ENCODE assay signal across 1 cellular context in genomic region chr19:7522072-7522922, GRCh38.
TF ChIP-seq lines count a peak whose summit lies in the region.

TSS of gene MCOLN1 (plus strand) at chr19:7522624. CDS start at chr19:7522751, 127 bp downstream.

TF ChIP-seq in K562, 482 proteins besides CTCF, POLR2A, EP300 and RAD21 (continued from another document and continues in another):
- TF ChIP-seq ATF7 (IDR thresholded peaks at IDR 0.05) (peak; percentile 83), HMBOX1 (IDR thresholded peaks at IDR 0.05) (no peak), EHMT2 (IDR thresholded peaks at IDR 0.05) (no peak), USF2 (CRISPR knock-in tag; IDR thresholded peaks at IDR 0.05) (peak; percentile 100), HOXB6 (CRISPR knock-in tag; IDR thresholded peaks at IDR 0.05; ENCODE audit: borderline replicate concordance) (no peak), MYNN (IDR thresholded peaks at IDR 0.05) (peak; percentile 75; the same call in 1 of the 2 replicates), MYNN (CRISPR knock-in tag; IDR thresholded peaks at IDR 0.05) (no peak), ZBED1 (IDR thresholded peaks at IDR 0.05) (no peak), TBL1XR1 (IDR thresholded peaks at IDR 0.05; ENCODE audit: low read length in 2 of 2) (no peak), ATF1 (CRISPR knock-in tag; IDR thresholded peaks at IDR 0.05) (no peak), ATF1 (tag; IDR thresholded peaks at IDR 0.05) (peak; percentile 79), ZNF282 (CRISPR knock-in tag; IDR thresholded peaks at IDR 0.05) (no peak), MTA2 (IDR thresholded peaks at IDR 0.05; ENCODE audit: low read depth) (no peak), MBD1 (CRISPR knock-in tag; IDR thresholded peaks at IDR 0.05) (no peak), BCLAF1 (IDR thresholded peaks at IDR 0.05; ENCODE audit: borderline replicate concordance in 1 of 2, control insufficient read depth in 1 of 2, low read depth in 2 of 2, low read length in 1 of 2) (no peak), ZBTB49 (CRISPR knock-in tag; IDR thresholded peaks at IDR 0.05; ENCODE audit: borderline replicate concordance) (no peak), ESRRB (CRISPR knock-in tag; IDR thresholded peaks at IDR 0.05; ENCODE audit: borderline replicate concordance) (no peak), POLR3G (IDR thresholded peaks at IDR 0.05; ENCODE audit: extremely low read depth, insufficient read length, insufficient replicate concordance) (no peak), NKRF (IDR thresholded peaks at IDR 0.05; ENCODE audit: borderline replicate concordance) (peak; percentile 83; the same call in 1 of the 2 replicates), ZNF76 (CRISPR knock-in tag; IDR thresholded peaks at IDR 0.05; ENCODE audit: borderline replicate concordance) (no peak), ZNF717 (CRISPR knock-in tag; IDR thresholded peaks at IDR 0.05) (no peak), TBP (optimal IDR thresholded peaks at IDR 0.05; ENCODE audit: low read depth, low read length) (peak; percentile 73), CBX5 (IDR thresholded peaks at IDR 0.05; ENCODE audit: borderline replicate concordance, low read depth) (no peak; the same call in 1 of the 2 replicates), FOXM1 (IDR thresholded peaks at IDR 0.05; ENCODE audit: low read depth) (peak; percentile 82), FOXM1 (CRISPR knock-in tag; IDR thresholded peaks at IDR 0.05; ENCODE audit: low read depth) (no peak), ZNF197 (CRISPR knock-in tag; IDR thresholded peaks at IDR 0.05; ENCODE audit: low read depth) (no peak), ZNF609 (CRISPR knock-in tag; IDR thresholded peaks at IDR 0.05; ENCODE audit: borderline replicate concordance) (no peak; the same call in 1 of the 2 replicates), CBX1 (IDR thresholded peaks at IDR 0.05; ENCODE audit: low read depth) (peak; percentile 97), ZNF830 (CRISPR knock-in tag; IDR thresholded peaks at IDR 0.05) (no peak), ZNF740 (CRISPR knock-in tag; IDR thresholded peaks at IDR 0.05) (no peak), ZNF740 (tag; IDR thresholded peaks at IDR 0.05) (no peak), TRIM24 (IDR thresholded peaks at IDR 0.05) (peak in 1 of 2 experiments; percentile 53; a peak in 2 of 4 replicates), KLF13 (tag; IDR thresholded peaks at IDR 0.05; ENCODE audit: borderline replicate concordance, low read depth) (peak; percentile 60; the same call in 1 of the 2 replicates), TARDBP (IDR thresholded peaks at IDR 0.05) (0 out of 2 replicates have a peak, but pooled peaks have one; percentile 51), RNF2 (IDR thresholded peaks at IDR 0.05) (peak; percentile 51; the same call in 1 of the 2 replicates), ZNF280B (CRISPR knock-in tag; IDR thresholded peaks at IDR 0.05) (no peak), FOXP4 (CRISPR knock-in tag; IDR thresholded peaks at IDR 0.05; ENCODE audit: borderline replicate concordance) (peak; percentile 86), NR4A1 (CRISPR knock-in tag; IDR thresholded peaks at IDR 0.05) (no peak; the same call in 1 of the 2 replicates), NR4A1 (tag; IDR thresholded peaks at IDR 0.05) (no peak), TGIF2 (CRISPR knock-in tag; IDR thresholded peaks at IDR 0.05) (no peak), CBX3 (IDR thresholded peaks at IDR 0.05; ENCODE audit: borderline replicate concordance in 1 of 2, low read length in 2 of 2) (peak in 1 of 2 experiments; percentile 47; a peak in 1 of 3 replicates), TAL1 (IDR thresholded peaks at IDR 0.05) (no peak)
